ENCODE assay signal across 10 cellular contexts in the genomic region with DNA sequence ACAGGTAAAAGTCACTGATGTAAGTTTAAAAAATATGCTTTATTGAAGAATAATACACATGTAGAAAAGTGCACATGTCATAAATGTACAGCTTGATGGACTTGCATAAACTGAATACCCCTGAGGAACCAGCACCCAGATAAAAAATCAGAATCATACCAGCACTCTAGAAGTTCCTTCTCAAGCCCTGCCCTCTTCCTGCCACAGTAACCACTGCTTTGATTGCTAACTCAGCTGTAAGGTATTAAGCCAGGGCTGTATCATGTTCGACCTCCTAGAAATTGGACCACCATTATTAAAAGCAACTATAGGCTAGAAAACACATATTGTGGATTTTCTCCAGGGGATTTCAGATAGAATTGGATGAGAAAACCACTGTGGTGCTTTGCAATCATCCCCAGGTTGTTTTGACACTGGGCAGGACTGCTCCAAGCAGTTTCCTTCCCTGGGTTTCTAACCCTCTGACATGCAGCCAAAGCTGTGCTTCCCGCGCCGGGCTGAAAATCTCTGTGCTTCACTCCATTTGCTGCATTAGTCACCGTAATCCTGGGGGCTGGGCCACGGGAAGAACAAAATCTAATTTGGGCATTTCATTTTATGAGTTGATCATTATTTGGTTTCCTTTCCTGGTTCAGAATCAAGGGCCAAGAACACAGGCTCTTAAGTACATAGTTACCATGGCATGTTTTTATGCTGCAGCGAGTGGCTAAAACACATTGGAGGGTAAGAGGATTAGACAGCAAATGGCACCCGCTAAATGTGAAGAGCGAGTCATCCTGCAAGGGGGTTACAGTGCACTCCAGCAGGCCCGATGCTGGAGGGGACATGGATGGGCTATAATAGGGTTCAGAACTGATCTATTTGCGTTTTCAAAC.
A peak's percentile ranks its signal among the peaks of the same experiment; 100 is the strongest.
DNase-seq lines count a peak whose midpoint lies in the region; ATAC-seq and TF ChIP-seq lines count a peak whose summit lies in the region.
"Had no signal": no experiment of that assay in that cellular context is flagged by ENCODE, and none has a peak within 500 bp of the region (broad histone marks: within the 10 kb centered on the region; RNA-seq: fewer than 3 reads in every experiment).

No MANE protein-coding gene starts in this region.

- no peaks in the 10 kb centered on the region for H3K27me3 ChIP-seq in lung (ENCODE audit: control insufficient read depth, insufficient read depth)
- H3K27me3 ChIP-seq in colonic mucosa = no peaks in the 10 kb centered on the region
- H3K27me3 ChIP-seq in adrenal gland = no peaks in the 10 kb centered on the region

- H3K9ac ChIP-seq in colonic mucosa (ENCODE audit: low read depth in 2 of 2, low read length in 2 of 2) = no peak overlapping the region

- peak; percentile 79 for ATAC-seq in GM19438 (IDR thresholded peaks at IDR 0.05; ENCODE audit: low read depth, unreplicated experiment)
- ATAC-seq in lung (ENCODE audit: insufficient read depth, low FRiP score) = peak; percentile 41
- ATAC-seq in sciatic nerve = no peak

- H3K36me3 ChIP-seq in lung (ENCODE audit: control insufficient read depth in 2 of 2, insufficient read depth in 2 of 2, low read length in 2 of 2) = no peaks in the 10 kb centered on the region
- H3K36me3 ChIP-seq in colonic mucosa = no peaks in the 10 kb centered on the region
- H3K36me3 ChIP-seq in adrenal gland (replicated peaks in 1 of 2) = no peaks in the 10 kb centered on the region

- H3K4me3 ChIP-seq in lung (no peak overlapping the region), colonic mucosa (no peak overlapping the region), adrenal gland (no peak overlapping the region)

- H3K4me1 ChIP-seq in lung (ENCODE audit: control insufficient read depth in 2 of 2, insufficient read depth in 2 of 2, low read length in 2 of 2) = no peaks in the 10 kb centered on the region
- H3K4me1 ChIP-seq in colonic mucosa = no peaks in the 10 kb centered on the region
- peaks cover 0 to 2% of the 10 kb centered on the region in 2 donors for H3K4me1 ChIP-seq in adrenal gland (replicated peaks in 1 of 2)

- 59 to 68% methylated on average over 11 of the region's 11 CpGs for WGBS in lung, 2 donors
- 81 to 92% (median 84%) methylated on average over 11 of the region's 11 CpGs for WGBS in adrenal gland, 4 donors

- TF ChIP-seq CTCF in lung (IDR thresholded peaks at IDR 0.05; ENCODE audit: control extremely low read depth, extremely low read depth) = no peak
- TF ChIP-seq CTCF in colonic mucosa (IDR thresholded peaks at IDR 0.05) = no peak
- no peak for TF ChIP-seq CTCF in adrenal gland (IDR thresholded peaks at IDR 0.05)

- no peaks in the 10 kb centered on the region for H3K9me3 ChIP-seq in lung (ENCODE audit: control insufficient read depth in 2 of 2, insufficient read depth in 1 of 2, low read length in 1 of 2)
- H3K9me3 ChIP-seq in colonic mucosa = no peaks in the 10 kb centered on the region
- no peaks in the 10 kb centered on the region for H3K9me3 ChIP-seq in adrenal gland (replicated peaks in 1 of 3)

- intact Hi-C loops in colonic mucosa (cut with DNase I) (no loop called here), adrenal gland (cut with DNase I) (no loop called here), sciatic nerve (cut with DNase I) (no loop called here)

- H3K27ac ChIP-seq in lung (ENCODE audit: low read depth in 1 of 2, low read length in 1 of 2) (no peak overlapping the region), colonic mucosa (no peak overlapping the region), adrenal gland (no peak overlapping the region)

- DNase-seq in EH (ENCODE audit: low read depth) = peak; percentile 34
- DNase-seq in NCI-H1436 (lab: John Stamatoyannopoulos, UW) = peak; percentile 39
- no peak for DNase-seq in lung (ENCODE audit: low spot score)
- no peak for DNase-seq in colonic mucosa
- DNase-seq in adrenal gland = no peak
- DNase-seq in sciatic nerve (ENCODE audit: low spot score) = no peak
- DNase-seq in SW480 (ENCODE audit: low spot score) = no peak
- DNase-seq: activated CD4-positive, alpha-beta T cell treated with anti-CD3 and anti-CD28 coated beads, Interleukin-2, amount 10 ng/mL, durations not matched to agents 24 days and 14 days; stimulated activated CD4-positive, alpha-beta T cell treated with anti-CD3 and anti-CD28 coated beads, Interleukin-15, amount 100 ng/mL, for 24 hours had no signal

- TF ChIP-seq POLR2A in adrenal gland (IDR thresholded peaks at IDR 0.05) = no peak

Comparison
In these comparisons a context has a peak if more than half of its experiments do, and no peak if none do; other contexts are left out.
1. DNase-seq: peak in EH (single experiment) and NCI-H1436 (single experiment); none in lung (single experiment), colonic mucosa (single experiment), adrenal gland (0 of 7), sciatic nerve (single experiment) and SW480 (single experiment).